Comparison of ENCODE assay signal across 27 cellular contexts in genomic region chr2:109139844-109140396, GRCh38.
"Had no signal": no experiment of that assay in that cellular context is flagged by ENCODE, and none has a peak within 500 bp of the region (broad histone marks: within the 10 kb centered on the region; RNA-seq: fewer than 3 reads in every experiment).

No MANE protein-coding gene starts in this region.

- ATAC-seq: activated CD8-positive, alpha-beta T cell treated with anti-CD3 and anti-CD28 coated beads for 36 hours; activated T-cell treated with anti-CD3 and anti-CD28 coated beads, Interleukin-2, amount 50 U/mL, for 72 hours; activated T-helper 17 cell treated with anti-CD3 and anti-CD28 coated beads, Interleukin-2, amount 50 U/mL, for 72 hours had no signal

- H3K27ac Mint-ChIP-seq: activated CD4-positive, alpha-beta T cell treated with anti-CD3 and anti-CD28 coated beads, Interleukin-2, amount 10 ng/mL, durations not matched to agents 24 days and 14 days; activated CD8-positive, alpha-beta T cell treated with anti-CD3 and anti-CD28 coated beads for 36 hours; activated naive CD8-positive, alpha-beta T cell treated with anti-CD3 and anti-CD28 coated beads, Interleukin-2, amount 10 ng/mL, durations not matched to agents 7 days and 5 days; activated T-cell treated with anti-CD3 and anti-CD28 coated beads, Interleukin-2, amount 50 U/mL, for 72 hours; activated T-helper 17 cell treated with anti-CD3 and anti-CD28 coated beads, Interleukin-2, amount 50 U/mL, for 72 hours had no signal

- H3K4me3 Mint-ChIP-seq: activated CD4-positive, alpha-beta T cell treated with anti-CD3 and anti-CD28 coated beads, Interleukin-2, amount 10 ng/mL, durations not matched to agents 24 days and 14 days; activated CD8-positive, alpha-beta T cell treated with anti-CD3 and anti-CD28 coated beads for 36 hours; activated naive CD8-positive, alpha-beta T cell treated with anti-CD3 and anti-CD28 coated beads, Interleukin-2, amount 10 ng/mL, durations not matched to agents 7 days and 5 days; activated T-cell treated with anti-CD3 and anti-CD28 coated beads, Interleukin-2, amount 50 U/mL, for 72 hours; activated T-helper 17 cell treated with anti-CD3 and anti-CD28 coated beads, Interleukin-2, amount 50 U/mL, for 72 hours had no signal

- H3K4me1 ChIP-seq: breast epithelium, Peyer's patch had no signal

- H3K4me3 ChIP-seq: ascending aorta, breast epithelium, Peyer's patch had no signal

- H3K36me3 ChIP-seq: ascending aorta, breast epithelium, Peyer's patch, WERI-Rb-1 had no signal

- H3K4me2 ChIP-seq: KMS-11 had no signal

- H3K27me3 ChIP-seq: ascending aorta, breast epithelium, Peyer's patch had no signal

- H3K9me3 Mint-ChIP-seq: activated CD4-positive, alpha-beta T cell treated with anti-CD3 and anti-CD28 coated beads, Interleukin-2, amount 10 ng/mL, durations not matched to agents 24 days and 14 days; activated CD8-positive, alpha-beta T cell treated with anti-CD3 and anti-CD28 coated beads for 36 hours; activated naive CD8-positive, alpha-beta T cell treated with anti-CD3 and anti-CD28 coated beads, Interleukin-2, amount 10 ng/mL, durations not matched to agents 7 days and 5 days; activated T-cell treated with anti-CD3 and anti-CD28 coated beads, Interleukin-2, amount 50 U/mL, for 72 hours; activated T-helper 17 cell treated with anti-CD3 and anti-CD28 coated beads, Interleukin-2, amount 50 U/mL, for 72 hours had no signal

- H3K9me3 ChIP-seq: ascending aorta, breast epithelium, Peyer's patch had no signal

- H3K27ac ChIP-seq: ascending aorta, breast epithelium, KMS-11, Peyer's patch, WERI-Rb-1 had no signal

- DNase-seq: activated CD4-positive, alpha-beta T cell treated with anti-CD3 and anti-CD28 coated beads, Interleukin-2, amount 10 ng/mL, durations not matched to agents 24 days and 14 days; activated CD4-positive, alpha-beta T cell treated with anti-CD3 and anti-CD28 coated beads, Interleukin-2, amount 50 U/mL, for 4 hours; activated CD8-positive, alpha-beta T cell treated with anti-CD3 and anti-CD28 coated beads for 36 hours; activated effector memory CD4-positive, alpha-beta T cell treated with anti-CD3 and anti-CD28 coated beads, Interleukin-2, amount 50 U/mL, for 16 hours; activated naive CD4-positive, alpha-beta T cell; activated naive CD4-positive, alpha-beta T cell treated with anti-CD3 and anti-CD28 coated beads, Interleukin-2, amount 50 U/mL, for 16 hours; activated naive CD8-positive, alpha-beta T cell treated with anti-CD3 and anti-CD28 coated beads, Interleukin-2, amount 10 ng/mL, durations not matched to agents 7 days and 5 days; activated T-cell treated with anti-CD3 and anti-CD28 coated beads, Interleukin-2, amount 50 U/mL, for 1 hour; activated T-cell treated with anti-CD3 and anti-CD28 coated beads, Interleukin-2, amount 50 U/mL, for 72 hours; amygdala; NCI-H1092 treated with DMSO at 0.1 percent for 48 hours; NCI-H1417; NCI-H146; NCI-H187; NCI-H2081; NCI-H345; NCI-H524 treated with DMSO at 0.1 percent for 48 hours; Peyer's patch; RPMI8226; SIG-M5; SW 1271; T1000; WERI-Rb-1 had no signal

- H3K9ac ChIP-seq: KMS-11 had no signal

- H3K36me3 Mint-ChIP-seq: activated naive CD8-positive, alpha-beta T cell treated with anti-CD3 and anti-CD28 coated beads, Interleukin-2, amount 10 ng/mL, durations not matched to agents 7 days and 5 days had no signal
